1 cellular context compared by ENCODE assay signal in genomic region chr2:69789762-69790600, GRCh38.
TF ChIP-seq lines count a peak whose summit lies in the region.

No MANE protein-coding gene starts in this region.

TF ChIP-seq in GM12878, 131 proteins besides CTCF, POLR2A, EP300 and RAD21 (continued from another document):
- TF ChIP-seq ATF2 (IDR thresholded peaks at IDR 0.05; ENCODE audit: low read length): 0 out of 2 replicates have a peak, but pooled peaks have one; percentile 16
- peak; percentile 71 for TF ChIP-seq MEF2B (IDR thresholded peaks at IDR 0.05; ENCODE audit: partially characterized antibody, poor library complexity, severe bottlenecking)
- no peak for TF ChIP-seq SP1 (IDR thresholded peaks at IDR 0.05; ENCODE audit: low read depth, low read length)
- TF ChIP-seq CBFB (IDR thresholded peaks at IDR 0.05; ENCODE audit: low read depth): no peak; the same call in 1 of the 2 replicates
- TF ChIP-seq POU2F2 (IDR thresholded peaks at IDR 0.05; ENCODE audit: borderline replicate concordance, low read depth, low read length): no peak
- no peak for TF ChIP-seq TBL1XR1 (IDR thresholded peaks at IDR 0.05; ENCODE audit: low read depth, low read length)
- TF ChIP-seq REST (IDR thresholded peaks at IDR 0.05; ENCODE audit: low read depth, low read length): no peak
- TF ChIP-seq TCF3 (IDR thresholded peaks at IDR 0.05; ENCODE audit: borderline replicate concordance, insufficient read depth, low read depth, low read length): no peak
- TF ChIP-seq TCF7 (IDR thresholded peaks at IDR 0.05; ENCODE audit: borderline replicate concordance): no peak
